ENCODE assay signal across 8 cellular contexts in the genomic region with DNA sequence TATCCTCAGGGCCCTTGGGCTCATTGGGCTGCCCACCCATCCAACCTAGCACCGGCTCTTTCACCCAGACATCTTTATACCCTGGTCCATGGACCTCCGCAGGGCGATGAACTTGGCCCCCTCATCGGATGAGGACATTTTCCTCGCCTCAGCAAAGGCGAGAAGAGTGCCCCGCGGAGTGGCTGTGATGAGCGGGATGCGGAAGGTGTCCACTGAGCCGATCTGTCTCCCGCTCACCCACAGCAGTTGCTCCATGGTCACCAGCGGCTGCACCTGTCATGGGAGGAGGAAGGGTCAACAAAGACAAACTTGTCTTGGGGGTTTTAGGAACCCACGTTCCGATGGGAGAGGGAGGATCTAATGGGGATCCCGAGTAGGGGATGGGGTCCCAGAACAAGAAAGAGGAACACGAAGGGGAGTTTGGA. TPM values are rescaled to one million over a fixed set of nuclear protein-coding genes. Genes with fewer than 3 reads are reported as not detected.
DNase-seq lines count a peak whose midpoint lies in the region; ATAC-seq, FAIRE-seq and TF ChIP-seq lines count a peak whose summit lies in the region.

No MANE protein-coding gene starts in this region.

- DNase-seq in heart right ventricle (no peak), cardiac septum (ENCODE audit: low spot score) (no peak), bronchial epithelial cell (ENCODE audit: low read depth) (no peak), vagina (ENCODE audit: extremely low spot score in 2 of 2) (no peak), GM10266 (ENCODE audit: extremely low spot score) (no peak), SHP77 (lab: John Stamatoyannopoulos, UW) (no peak)

- H3K36me3 ChIP-seq in heart right ventricle (peaks cover 0 to 46% (median 21%) of the 10 kb centered on the region in 9 donors), bronchial epithelial cell (ENCODE audit: control insufficient read depth, insufficient read depth, low read length) (peaks cover 13% of the 10 kb centered on the region), vagina (peaks cover 0 to 15% of the 10 kb centered on the region in 2 donors)

- peak overlapping the region; percentile 65 to 93 (median 78) for H3K4me3 ChIP-seq in heart right ventricle
- H3K4me3 ChIP-seq in bronchial epithelial cell (ENCODE audit: low read depth, low read length) = peak overlapping the region; percentile 82
- peak overlapping the region; percentile 79 for H3K4me3 ChIP-seq in mononuclear cell (ENCODE audit: low read length)
- H3K4me3 ChIP-seq in vagina = peak overlapping the region; percentile 85 to 86

- FAIRE-seq in bronchial epithelial cell (lab: Jason Lieb, UNC) = no peak

- no peak for TF ChIP-seq CTCF in heart right ventricle (IDR thresholded peaks at IDR 0.05)
- no peak for TF ChIP-seq CTCF in bronchial epithelial cell (IDR thresholded peaks at IDR 0.05; ENCODE audit: insufficient read depth, low read length, severe bottlenecking)
- no peak for TF ChIP-seq CTCF in vagina (IDR thresholded peaks at IDR 0.05)
- TF ChIP-seq CTCF in GM10266 (IDR thresholded peaks at IDR 0.05; ENCODE audit: control insufficient read depth, insufficient read depth, low read depth, missing control alignments) = no peak

- intact Hi-C loops in heart right ventricle (cut with DNase I) (loop anchor here in 3 of 10 donors (2.0 to 10.0 kb wide), 3 partner anchors 27 to 177 kb away; partner anchors contain the start of genes LY6G5C (in 1 of the 3) and ZBTB12 (in 1 of the 3)), cardiac septum (cut with DNase I) (loop anchor here (2.0 to 10.0 kb wide), 3 partner anchors 27 to 177 kb away; partner anchors contain the start of genes EHMT2 and LY6G5C), vagina (cut with DNase I) (no loop called here)

- H3K27me3 ChIP-seq in heart right ventricle (no peaks in the 10 kb centered on the region), bronchial epithelial cell (ENCODE audit: control insufficient read depth, insufficient read depth, low read length) (no peaks in the 10 kb centered on the region), mononuclear cell (ENCODE audit: insufficient read depth, low read length) (no peaks in the 10 kb centered on the region), vagina (no peaks in the 10 kb centered on the region)

- peak overlapping the region in 9 of 10 donors; percentile 8 to 93 (median 85) for H3K27ac ChIP-seq in heart right ventricle
- H3K27ac ChIP-seq in vagina = peak overlapping the region; percentile 95

- no peak for TF ChIP-seq POLR2A in vagina (IDR thresholded peaks at IDR 0.05)

- ATAC-seq in heart right ventricle = no peak
- ATAC-seq in HG02623 (IDR thresholded peaks at IDR 0.05; ENCODE audit: unreplicated experiment) = no peak

- H3K9me3 ChIP-seq in heart right ventricle = no peaks in the 10 kb centered on the region
- H3K9me3 ChIP-seq in mononuclear cell (ENCODE audit: low read depth, low read length) = no peaks in the 10 kb centered on the region
- H3K9me3 ChIP-seq in vagina = no peaks in the 10 kb centered on the region

- 42% methylated on average over 17 of the region's 17 CpGs for WGBS in heart right ventricle, 2 donors

- H3K4me1 ChIP-seq in heart right ventricle = peaks cover 8 to 29% (median 21%) of the 10 kb centered on the region in 9 donors
- peaks cover 29% of the 10 kb centered on the region for H3K4me1 ChIP-seq in mononuclear cell (ENCODE audit: insufficient read depth, low read length)
- H3K4me1 ChIP-seq in vagina = peaks cover 16% of the 10 kb centered on the region

RNA-seq across cellular contexts. Expression of gene NEU1, which starts 0.7 kb away (rescaled TPM):
- total RNA-seq in heart right ventricle = 10 to 100 TPM; 18.1 to 32.4 (median 22.3) TPM
- polyA plus RNA-seq in heart right ventricle = 10 to 100 TPM; 15.7 to 48.0 TPM
- 19.4 TPM for total RNA-seq in cardiac septum
- 65.8 and 70.3 TPM in 2 replicates for total RNA-seq in bronchial epithelial cell
- 19.4 TPM for total RNA-seq in mononuclear cell
- 26.0 TPM for total RNA-seq in vagina

RNA-seq across cellular contexts. Expression of gene SLC44A4, which starts 16.9 kb away (rescaled TPM):
- total RNA-seq in heart right ventricle (under 1 TPM in 2 of 10 donors, not detected in 8; 0.14 to 0.24 TPM), cardiac septum (not detected), bronchial epithelial cell (1.8 and 10.5 TPM in 2 replicates), mononuclear cell (0.10 TPM), vagina (5.9 TPM)
- under 1 TPM in 1 of 2 donors, not detected in 1; 0.03 TPM for polyA plus RNA-seq in heart right ventricle

RNA-seq across cellular contexts. Expression of gene HSPA1B, which starts 34.4 kb away (rescaled TPM):
- total RNA-seq in heart right ventricle = 100 to 1,000 TPM; 126 to 258 (median 169) TPM
- 100 to 1,000 TPM in 1 of 2 donors, 10 to 100 TPM in 1; 16.9 to 122 TPM for polyA plus RNA-seq in heart right ventricle
- total RNA-seq in cardiac septum = 221 TPM
- total RNA-seq in bronchial epithelial cell = 118 and 193 TPM in 2 replicates
- 13.3 TPM for total RNA-seq in mononuclear cell
- 466 TPM for total RNA-seq in vagina

RNA-seq across cellular contexts. Expression of gene EHMT2, which starts 35.6 kb away (rescaled TPM):
- 10 to 100 TPM in 9 of 10 donors, 1 to 10 TPM in 1; 6.4 to 18.7 (median 14.2) TPM for total RNA-seq in heart right ventricle
- polyA plus RNA-seq in heart right ventricle = 10 to 100 TPM; 13.2 to 21.7 TPM
- 14.5 TPM for total RNA-seq in cardiac septum
- total RNA-seq in bronchial epithelial cell = 10.8 and 14.5 TPM in 2 replicates
- total RNA-seq in mononuclear cell = 14.4 TPM
- 45.2 TPM for total RNA-seq in vagina

RNA-seq across cellular contexts. Expression of gene ZBTB12, which starts 40.0 kb away (rescaled TPM):
- 1 to 10 TPM; 1.5 to 4.9 (median 2.8) TPM for total RNA-seq in heart right ventricle
- 1 to 10 TPM; 2.0 TPM for polyA plus RNA-seq in heart right ventricle
- total RNA-seq in cardiac septum = 5.2 TPM
- total RNA-seq in bronchial epithelial cell = 0.64 and 1.3 TPM in 2 replicates
- total RNA-seq in mononuclear cell = 0.21 TPM
- 1.7 TPM for total RNA-seq in vagina
